8 cellular contexts compared by ENCODE assay signal in the genomic region with DNA sequence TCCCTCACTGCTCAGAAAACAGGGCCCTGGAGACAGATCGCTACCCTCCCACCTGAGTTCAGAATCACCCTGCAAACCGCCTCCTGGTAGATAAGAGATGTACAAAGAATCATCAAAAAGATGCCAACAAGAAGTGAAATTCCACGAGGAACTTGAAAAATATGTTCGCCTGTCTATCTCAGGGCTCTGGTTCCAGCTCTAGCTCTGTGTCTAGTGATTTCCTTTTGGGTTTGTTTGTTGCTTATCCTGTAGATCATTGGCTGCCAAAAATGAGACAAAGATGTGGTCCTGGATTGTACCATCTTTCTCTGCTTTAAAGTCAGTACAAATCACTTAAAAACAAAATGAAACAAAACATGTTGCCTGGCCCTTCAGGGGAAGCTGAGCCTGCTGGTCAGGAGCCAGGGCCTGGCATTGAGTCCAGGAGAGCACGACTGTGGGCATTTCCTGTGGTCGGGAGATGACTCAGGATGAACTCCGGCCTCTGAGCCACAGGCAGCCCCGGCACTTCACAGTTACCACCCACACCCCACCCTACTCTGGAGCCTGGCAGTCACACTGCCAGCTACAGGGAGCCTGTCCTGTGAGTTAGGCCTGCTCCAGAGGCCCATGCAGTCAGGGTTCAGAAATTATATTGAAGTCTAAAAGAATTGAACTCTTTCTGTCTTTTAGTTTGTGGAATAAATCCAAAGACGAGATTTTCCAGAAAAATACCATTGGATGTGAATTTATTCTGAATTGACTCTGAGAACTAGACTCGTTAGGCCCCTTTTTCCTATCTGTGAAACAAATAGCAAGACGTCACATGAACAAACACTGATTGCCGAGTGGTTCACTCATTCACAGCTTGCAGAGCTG. TPM values are rescaled to one million over a fixed set of nuclear protein-coding genes. Genes with fewer than 3 reads are reported as not detected.
A peak's percentile ranks its signal among the peaks of the same experiment; 100 is the strongest.
DNase-seq lines count a peak whose midpoint lies in the region; ATAC-seq, FAIRE-seq and TF ChIP-seq lines count a peak whose summit lies in the region.

No MANE protein-coding gene starts in this region.

- no peaks in the 10 kb centered on the region for H3K9me3 ChIP-seq in GM23248 (ENCODE audit: low read depth)
- H3K9me3 ChIP-seq in pancreas, result no peaks in the 10 kb centered on the region

- 27% methylated on average over 12 of the region's 12 CpGs for WGBS in GM23248 (ENCODE audit: low coverage in 1 of 2, low lambda C conversion rate in 2 of 2, missing lambda C conversion rate in 2 of 2), 2 experiments
- WGBS in pancreas, 2 donors, result 41 to 45% methylated on average over 12 of the region's 12 CpGs

- H3K27ac ChIP-seq in GM23248 (peak overlapping the region; percentile 94), pancreas (peak overlapping the region in 2 of 4 donors; percentile 54 to 66)

- H3K9ac ChIP-seq in GM23248, result peak overlapping the region; percentile 75

- no peaks in the 10 kb centered on the region for H4K20me1 ChIP-seq in GM23248 (ENCODE audit: insufficient read depth)

- peak; percentile 45 to 77 (median 76) for ATAC-seq in pancreas
- no peak for ATAC-seq in GM19397 (IDR thresholded peaks at IDR 0.05; ENCODE audit: unreplicated experiment)

- H3K36me3 ChIP-seq in GM23248 (ENCODE audit: low read depth) (no peaks in the 10 kb centered on the region), pancreas (no peaks in the 10 kb centered on the region)

- H3K79me2 ChIP-seq in GM23248 (ENCODE audit: insufficient read depth), result no peaks in the 10 kb centered on the region

- H3K4me3 ChIP-seq in GM23248 (peak overlapping the region; percentile 47), fibroblast of villous mesenchyme (ENCODE audit: low read depth, low read length) (no peak overlapping the region), pancreas (no peak overlapping the region)

- H3F3A ChIP-seq in GM23248 (ENCODE audit: insufficient read depth), result peaks cover 73% of the 10 kb centered on the region

- H3K4me1 ChIP-seq in GM23248 (ENCODE audit: insufficient read depth) (peaks cover 65% of the 10 kb centered on the region), pancreas (peaks cover 4 to 16% (median 5%) of the 10 kb centered on the region in 3 donors)

- DNase-seq in ACHN (peak; percentile 99), GM23248 (peak; percentile 98), T1000 (lab: John Stamatoyannopoulos, UW) (peak; percentile 77), fibroblast of villous mesenchyme (ENCODE audit: low read depth) (peak; percentile 85), pancreas (peak in 4 of 6 donors; percentile 51 to 68 (median 58)), SIG-M5 treated with dmso at 0.1 percent for 504 hours (lab: John Stamatoyannopoulos, UW; ENCODE audit: unreplicated experiment) (no peak)
- DNase-seq in activated CD8-positive, alpha-beta memory T cell treated with anti-CD3 and anti-CD28 coated beads, Interleukin-2, amount 50 U/mL, for 48 hours, result no peak

- TF ChIP-seq CTCF in fibroblast of villous mesenchyme (IDR thresholded peaks at IDR 0.05; ENCODE audit: insufficient read depth, low read depth, low read length) (no peak), pancreas (IDR thresholded peaks at IDR 0.05) (no peak)

- no peak for FAIRE-seq in pancreas (lab: Jason Lieb, UNC)

- no peaks in the 10 kb centered on the region for H3K27me3 ChIP-seq in GM23248 (replicated peaks; ENCODE audit: insufficient read depth)
- H3K27me3 ChIP-seq in pancreas, result no peaks in the 10 kb centered on the region

- no peaks in the 10 kb centered on the region for H3K9me2 ChIP-seq in GM23248 (ENCODE audit: insufficient read depth)

- intact Hi-C loops in pancreas (cut with DNase I), result loop anchor here in 1 of 3 donors (10.0 kb wide), 1 partner anchor 103 kb away; no protein-coding TSS in a partner anchor

- peak overlapping the region; percentile 82 for H3K4me2 ChIP-seq in GM23248 (ENCODE audit: unreplicated experiment)

- in situ Hi-C loops in ACHN (cut with HindIII; ENCODE audit: low pct_ligation_motif_present, low pct_unique_long_range_greater_than_20kb, low sequenced_read_pairs) (no loop called here), GM23248 (cut with MboI) (no loop called here)

- peak overlapping the region; percentile 44 for H2AFZ ChIP-seq in GM23248

RNA-seq across cellular contexts. Expression of a gene that starts 8.0 kb away (rescaled TPM):
- not detected in 2 replicates for total RNA-seq in GM23248 (2014; rRNA removed; shearing (Covaris generic))
- polyA plus RNA-seq in GM23248 (2016; fragmentation: Nextera tagmentation; extraction: Ambion mirVana) (0.05 TPM in 1 of 2 replicates, not detected in the other), pancreas (1 to 10 TPM; 1.3 to 3.2 TPM)
- total RNA-seq in fibroblast of villous mesenchyme (under 0.01 TPM in 1 of 2 replicates, not detected in the other), pancreas (10 to 100 TPM in 1 of 6 donors, 1 to 10 TPM in 5; 1.9 to 32.4 (median 3.1) TPM)

Comparison
In these comparisons a context has a peak if more than half of its experiments do, and no peak if none do; other contexts are left out.
1. DNase-seq: peak in ACHN (single experiment), GM23248 (single experiment), T1000 (single experiment), fibroblast of villous mesenchyme (single experiment) and pancreas (4 of 6); none in SIG-M5 treated with dmso at 0.1 percent for 504 hours (single experiment) and activated CD8-positive, alpha-beta memory T cell treated with anti-CD3 and anti-CD28 coated beads, Interleukin-2, amount 50 U/mL, for 48 hours (single experiment).